Comparison of ENCODE assay signal across 19 cellular contexts in genomic region chr10:17607060-17607459, GRCh38.
"Had no signal": no experiment of that assay in that cellular context is flagged by ENCODE, and none has a peak within 500 bp of the region (broad histone marks: within the 10 kb centered on the region; RNA-seq: fewer than 3 reads in every experiment).

No MANE protein-coding gene starts in this region.

- H3K4me1 Mint-ChIP-seq: central memory CD8-positive, alpha-beta T cell; nephron; WTC11 had no signal

- H3K27ac Mint-ChIP-seq: activated naive CD8-positive, alpha-beta T cell; activated T-cell treated with anti-CD3 and anti-CD28 coated beads, Interleukin-2, amount 50 U/mL, for 72 hours; dendritic cell treated with granulocyte-macrophage colony-stimulating factor and Interleukin-4, amounts not matched to agents 40 ng/mL and 50 ng/mL, for 4 days; nephron; stimulated activated naive CD8-positive, alpha-beta T cell treated with anti-CD3 and anti-CD28 coated beads, Interleukin-15, Interleukin-2, amounts not matched to agents 100 ng/mL and 50 ng/mL, for 24 hours; WTC11 had no signal

- H3K4me3 ChIP-seq: esophagus squamous epithelium, heart right ventricle, skin epidermis, thoracic aorta had no signal

- H3K36me3 ChIP-seq: neutrophil had no signal

- FAIRE-seq: bronchial epithelial cell had no signal

- H3K4me3 Mint-ChIP-seq: activated naive CD8-positive, alpha-beta T cell; activated T-cell treated with anti-CD3 and anti-CD28 coated beads, Interleukin-2, amount 50 U/mL, for 72 hours; central memory CD8-positive, alpha-beta T cell; dendritic cell treated with granulocyte-macrophage colony-stimulating factor and Interleukin-4, amounts not matched to agents 40 ng/mL and 50 ng/mL, for 4 days; nephron; stimulated activated naive CD8-positive, alpha-beta T cell treated with anti-CD3 and anti-CD28 coated beads, Interleukin-15, Interleukin-2, amounts not matched to agents 100 ng/mL and 50 ng/mL, for 24 hours; WTC11 had no signal

- H3K4me1 ChIP-seq: esophagus squamous epithelium had no signal

- H3K36me3 Mint-ChIP-seq: activated naive CD8-positive, alpha-beta T cell had no signal

- H3K27me3 ChIP-seq: esophagus squamous epithelium, heart right ventricle, neutrophil had no signal

- H3K27ac ChIP-seq: esophagus squamous epithelium, heart right ventricle, neutrophil, skin epidermis, thoracic aorta had no signal

- H3K9me3 Mint-ChIP-seq: activated T-cell treated with anti-CD3 and anti-CD28 coated beads, Interleukin-2, amount 50 U/mL, for 72 hours; central memory CD8-positive, alpha-beta T cell; dendritic cell treated with granulocyte-macrophage colony-stimulating factor and Interleukin-4, amounts not matched to agents 40 ng/mL and 50 ng/mL, for 4 days; nephron; stimulated activated naive CD8-positive, alpha-beta T cell treated with anti-CD3 and anti-CD28 coated beads, Interleukin-15, Interleukin-2, amounts not matched to agents 100 ng/mL and 50 ng/mL, for 24 hours; WTC11 had no signal

- H3K27me3 Mint-ChIP-seq: activated naive CD8-positive, alpha-beta T cell; central memory CD8-positive, alpha-beta T cell; dendritic cell treated with granulocyte-macrophage colony-stimulating factor and Interleukin-4, amounts not matched to agents 40 ng/mL and 50 ng/mL, for 4 days; stimulated activated naive CD8-positive, alpha-beta T cell treated with anti-CD3 and anti-CD28 coated beads, Interleukin-15, Interleukin-2, amounts not matched to agents 100 ng/mL and 50 ng/mL, for 24 hours had no signal

- H3K9me3 ChIP-seq: esophagus squamous epithelium, heart right ventricle, neutrophil, thoracic aorta had no signal

- DNase-seq: activated CD4-positive, alpha-beta T cell treated with anti-CD3 and anti-CD28 coated beads, Interleukin-2, amount 50 U/mL, for 4 hours; activated effector memory CD4-positive, alpha-beta T cell treated with Interleukin-2 at 50 U/mL for 16 hours; activated naive CD4-positive, alpha-beta T cell treated with Interleukin-2 at 50 U/mL for 16 hours; activated T-cell treated with anti-CD3 and anti-CD28 coated beads for 4 hours; esophagus squamous epithelium; stimulated activated CD4-positive, alpha-beta T cell treated with anti-CD3 and anti-CD28 coated beads, Interleukin-12 subunit alpha, Interleukin-12 subunit beta, amount 100 ng/mL, for 4 hours; stimulated activated CD4-positive, alpha-beta T cell treated with anti-CD3 and anti-CD28 coated beads, Interleukin-4, amount 100 ng/mL, for 1 hour had no signal
